ENCODE assay signal across 16 cellular contexts in genomic region chr2:42547446-42548295, GRCh38. TPM values are rescaled to one million over a fixed set of nuclear protein-coding genes. Genes with fewer than 3 reads are reported as not detected.
DNase-seq lines count a peak whose midpoint lies in the region; ATAC-seq and TF ChIP-seq lines count a peak whose summit lies in the region.
"Had no signal": no experiment of that assay in that cellular context is flagged by ENCODE, and none has a peak within 500 bp of the region (broad histone marks: within the 10 kb centered on the region; RNA-seq: fewer than 3 reads in every experiment).

No MANE protein-coding gene starts in this region.

- H3K4me1 Mint-ChIP-seq in IgD-negative memory B cell (peaks cover 8 to 11% (median 10%) of the 10 kb centered on the region in 3 donors), WTC11 (peaks cover 69% of the 10 kb centered on the region), neural progenitor cell (peaks cover 25% of the 10 kb centered on the region), endodermal cell (peaks cover 27% of the 10 kb centered on the region)

- H3K4me2 ChIP-seq in neural progenitor cell, result no peak overlapping the region

- H3K27me3 Mint-ChIP-seq in IgD-negative memory B cell (no peaks in the 10 kb centered on the region), WTC11 (ENCODE audit: low read depth) (no peaks in the 10 kb centered on the region), neural progenitor cell (ENCODE audit: insufficient read depth, low read depth) (peaks cover 8% of the 10 kb centered on the region), endodermal cell (ENCODE audit: insufficient read depth) (no peaks in the 10 kb centered on the region)

- no peaks in the 10 kb centered on the region for H3K79me2 ChIP-seq in neural progenitor cell (ENCODE audit: low read depth)

- POLR2A ChIA-PET in WTC11 (lab: Charles Lee), result interaction anchor here (1.0 kb wide), 1 partner anchor 20 kb away, joined by 4 read pairs; no protein-coding TSS in a partner anchor

- no peak for TF ChIP-seq POLR2A in prostate gland (IDR thresholded peaks at IDR 0.05)

- no peaks in the 10 kb centered on the region for H3K36me3 ChIP-seq in neural progenitor cell
- H3K36me3 ChIP-seq in prostate gland, result no peaks in the 10 kb centered on the region
- no peaks in the 10 kb centered on the region for H3K36me3 ChIP-seq in endodermal cell (ENCODE audit: control insufficient read depth, insufficient read depth, low read length)
- H3K36me3 ChIP-seq: Peyer's patch had no signal

- CTCF ChIA-PET in WTC11 (lab: Charles Lee), result interaction anchor here (0.6 to 1.1 kb wide), 2 partner anchors 11 to 115 kb away, joined by 3 to 5 read pairs; no protein-coding TSS in a partner anchor

- peaks cover 71% of the 10 kb centered on the region for H3F3A ChIP-seq in neural progenitor cell (ENCODE audit: low read depth)

- TF ChIP-seq CTCF in WTC11 (IDR thresholded peaks at IDR 0.05) (no peak), neural progenitor cell (IDR thresholded peaks at IDR 0.05) (no peak), prostate gland (IDR thresholded peaks at IDR 0.05) (no peak), endodermal cell (conservative IDR thresholded peaks at IDR 0.05) (no peak)

- peaks cover 39% of the 10 kb centered on the region for H3K4me1 ChIP-seq in neural progenitor cell
- no peaks in the 10 kb centered on the region for H3K4me1 ChIP-seq in prostate gland (replicated peaks)
- peaks cover 11% of the 10 kb centered on the region for H3K4me1 ChIP-seq in endodermal cell (ENCODE audit: control insufficient read depth, insufficient read depth, low read length)
- H3K4me1 ChIP-seq: Peyer's patch had no signal

- peak overlapping the region; percentile 85 for H2AFZ ChIP-seq in neural progenitor cell (replicated peaks)

- ATAC-seq in WTC11, result no peak
- ATAC-seq: SK-N-SH treated with all-trans-retinoic acid at 6 μM for 48 hours had no signal

- H3K4me3 Mint-ChIP-seq in IgD-negative memory B cell (peak overlapping the region in 2 of 4 donors; percentile 23 to 90), WTC11 (no peak overlapping the region), neural progenitor cell (no peak overlapping the region), endodermal cell (no peak overlapping the region)
- H3K4me3 Mint-ChIP-seq: T-helper 1 cell treated with Interleukin-12 subunit alpha and Interleukin-12 subunit beta and Interleukin-4 antibody, amounts not matched to agents 30 μg/mL and 1 μg/mL, for 36 hours had no signal

- H3K27ac Mint-ChIP-seq in IgD-negative memory B cell (peak overlapping the region in 2 of 3 donors; percentile 22 to 69), WTC11 (peak overlapping the region; percentile 94), neural progenitor cell (no peak overlapping the region), endodermal cell (no peak overlapping the region)
- H3K27ac Mint-ChIP-seq: T-helper 1 cell treated with Interleukin-12 subunit alpha and Interleukin-12 subunit beta and Interleukin-4 antibody, amounts not matched to agents 30 μg/mL and 1 μg/mL, for 36 hours had no signal

- intact Hi-C loops in prostate gland (cut with DNase I), result no loop called here

- H4K20me1 ChIP-seq in neural progenitor cell (ENCODE audit: low read depth), result no peaks in the 10 kb centered on the region

- WGBS in prostate gland, result 92% methylated on average over 27 of the region's 27 CpGs
- 93 to 95% methylated on average over 24 to 27 of the region's 27 CpGs for WGBS in endodermal cell (ENCODE audit: insufficient coverage in 1 of 2, insufficient read length in 1 of 2), 2 experiments

- H3K9me3 Mint-ChIP-seq in IgD-negative memory B cell (no peaks in the 10 kb centered on the region), WTC11 (no peaks in the 10 kb centered on the region), neural progenitor cell (no peaks in the 10 kb centered on the region), endodermal cell (no peaks in the 10 kb centered on the region)
- H3K9me3 Mint-ChIP-seq: T-helper 1 cell treated with Interleukin-12 subunit alpha and Interleukin-12 subunit beta and Interleukin-4 antibody, amounts not matched to agents 30 μg/mL and 1 μg/mL, for 36 hours had no signal

- H3K27ac ChIP-seq in neural progenitor cell, result peak overlapping the region; percentile 80
- H3K27ac ChIP-seq in prostate gland, result no peak overlapping the region
- H3K27ac ChIP-seq in endodermal cell (ENCODE audit: low read depth, low read length), result no peak overlapping the region
- H3K27ac ChIP-seq: Peyer's patch had no signal

- H3K9me3 ChIP-seq in neural progenitor cell (ENCODE audit: low read depth) (no peaks in the 10 kb centered on the region), prostate gland (no peaks in the 10 kb centered on the region), endodermal cell (ENCODE audit: control insufficient read depth, low read length) (no peaks in the 10 kb centered on the region)
- H3K9me3 ChIP-seq: Peyer's patch had no signal

- H3K9ac ChIP-seq in neural progenitor cell, result no peak overlapping the region
- no peak overlapping the region for H3K9ac ChIP-seq in endodermal cell (ENCODE audit: extremely low read depth, low read length, poor library complexity, severe bottlenecking)

- DNase-seq in ELF-1 (ENCODE audit: low read depth, low spot score) (peak; percentile 59), WTC11 (ENCODE audit: low spot score) (no peak), neural progenitor cell (ENCODE audit: low spot score) (no peak), activated T-cell treated with anti-CD3 and anti-CD28 coated beads for 4 hours (no peak), prostate gland (ENCODE audit: low spot score) (no peak), endodermal cell (no peak)
- DNase-seq: NCI-H1417, NCI-H1930, NCI-H2171, NCI-H510A, NCI-H774, Right ventricle myocardium superior had no signal

- H3K27me3 ChIP-seq in neural progenitor cell, result no peaks in the 10 kb centered on the region
- H3K27me3 ChIP-seq in prostate gland (replicated peaks; ENCODE audit: insufficient read depth), result no peaks in the 10 kb centered on the region
- H3K27me3 ChIP-seq in endodermal cell (ENCODE audit: control insufficient read depth, insufficient read depth, low read length, poor library complexity, severe bottlenecking), result no peaks in the 10 kb centered on the region
- H3K27me3 ChIP-seq: Peyer's patch had no signal

- H3K4me3 ChIP-seq in neural progenitor cell, result no peak overlapping the region
- no peak overlapping the region for H3K4me3 ChIP-seq in prostate gland
- H3K4me3 ChIP-seq in endodermal cell (ENCODE audit: low read length), result no peak overlapping the region
- H3K4me3 ChIP-seq: Peyer's patch had no signal

- H3K36me3 Mint-ChIP-seq in IgD-negative memory B cell (peaks cover 5% of the 10 kb centered on the region), WTC11 (no peaks in the 10 kb centered on the region; the same call in 1 of the 2 replicates), neural progenitor cell (no peaks in the 10 kb centered on the region), endodermal cell (ENCODE audit: low read depth) (no peaks in the 10 kb centered on the region)

TF ChIP-seq in WTC11, 78 proteins besides CTCF, POLR2A, EP300 and RAD21 (continues in another document):
- TF ChIP-seq, protein P1, sequence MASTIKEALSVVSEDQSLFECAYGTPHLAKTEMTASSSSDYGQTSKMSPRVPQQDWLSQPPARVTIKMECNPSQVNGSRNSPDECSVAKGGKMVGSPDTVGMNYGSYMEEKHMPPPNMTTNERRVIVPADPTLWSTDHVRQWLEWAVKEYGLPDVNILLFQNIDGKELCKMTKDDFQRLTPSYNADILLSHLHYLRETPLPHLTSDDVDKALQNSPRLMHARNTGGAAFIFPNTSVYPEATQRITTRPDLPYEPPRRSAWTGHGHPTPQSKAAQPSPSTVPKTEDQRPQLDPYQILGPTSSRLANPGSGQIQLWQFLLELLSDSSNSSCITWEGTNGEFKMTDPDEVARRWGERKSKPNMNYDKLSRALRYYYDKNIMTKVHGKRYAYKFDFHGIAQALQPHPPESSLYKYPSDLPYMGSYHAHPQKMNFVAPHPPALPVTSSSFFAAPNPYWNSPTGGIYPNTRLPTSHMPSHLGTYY (CRISPR knock-in tag; IDR thresholded peaks at IDR 0.05), result no peak
- TF ChIP-seq MAX (CRISPR knock-in tag; IDR thresholded peaks at IDR 0.05) (no peak), GRHL2 (CRISPR knock-in tag; IDR thresholded peaks at IDR 0.05; ENCODE audit: insufficient replicate concordance, severe bottlenecking) (no peak), MXD4 (CRISPR knock-in tag; IDR thresholded peaks at IDR 0.05; ENCODE audit: borderline replicate concordance) (no peak)

RNA-seq across cellular contexts. Expression of gene MTA3, which starts 20.8 kb away (rescaled TPM):
- polyA plus RNA-seq in IgD-negative memory B cell, result 8.8 TPM
- 153 to 173 TPM (median 157 TPM) in 3 replicates for total RNA-seq in WTC11 (2021)
- 94.0 and 117 TPM in 2 replicates for total RNA-seq in neural progenitor cell (ENCODE audit: low replicate concordance)
- total RNA-seq in prostate gland, result 10 to 100 TPM; 23.6 to 53.4 TPM
- 100 to 1,000 TPM; 138 to 154 TPM for total RNA-seq in endodermal cell
- 77.1 TPM for polyA plus RNA-seq in endodermal cell (2013, experiment 1 of 2)
- polyA plus RNA-seq in endodermal cell (2013, experiment 2 of 2), result 69.4 TPM

RNA-seq across cellular contexts. Expression of gene KCNG3, which starts 53.9 kb away (rescaled TPM):
- not detected for polyA plus RNA-seq in IgD-negative memory B cell
- 12.9 to 15.5 TPM (median 13.1 TPM) in 3 replicates for total RNA-seq in WTC11 (2021)
- total RNA-seq in neural progenitor cell (ENCODE audit: low replicate concordance), result 6.8 and 7.8 TPM in 2 replicates
- 1 to 10 TPM in 1 of 2 donors, under 1 TPM in 1; 0.27 to 4.1 TPM for total RNA-seq in prostate gland
- total RNA-seq in endodermal cell, result 1 to 10 TPM in 1 of 2 donors, under 1 TPM in 1; 0.84 to 1.5 TPM
- 0.64 TPM for polyA plus RNA-seq in endodermal cell (2013, experiment 1 of 2)
- 0.50 TPM for polyA plus RNA-seq in endodermal cell (2013, experiment 2 of 2)
- total RNA-seq: Right ventricle myocardium superior had no signal

Comparison
In these comparisons a context has a peak if more than half of its experiments do, and no peak if none do; other contexts are left out.
1. H3K27ac Mint-ChIP-seq: peak in IgD-negative memory B cell (2 of 3) and WTC11 (single experiment); none in neural progenitor cell (single experiment) and endodermal cell (single experiment).